In genomic region chrX:39667746-39668507, GRCh38 we compare ENCODE assay signal across 17 cellular contexts.
"Had no signal": no experiment of that assay in that cellular context is flagged by ENCODE, and none has a peak within 500 bp of the region (broad histone marks: within the 10 kb centered on the region; RNA-seq: fewer than 3 reads in every experiment).

No MANE protein-coding gene starts in this region.

- H3K27ac ChIP-seq: adrenal gland, parathyroid adenoma, spleen had no signal

- DNase-seq: activated B cell treated with CpG ODN at 0.5 μM for 24 hours; activated CD4-positive, alpha-beta T cell treated with anti-CD3 and anti-CD28 coated beads, Interleukin-2, amount 10 ng/mL, durations not matched to agents 24 days and 14 days; activated naive CD4-positive, alpha-beta T cell treated with Interleukin-2 at 50 U/mL for 16 hours; adrenal gland; caudate nucleus; cortex of kidney; effector CD8-positive, alpha-beta T cell; hippocampal formation; spleen; stimulated activated CD4-positive, alpha-beta T cell treated with anti-CD3 and anti-CD28 coated beads, Interleukin-1b, Interleukin-23, amount 100 ng/mL, for 48 hours; substantia nigra; T-helper 2 cell had no signal

- H3K9me3 Mint-ChIP-seq: activated B cell treated with CpG ODN at 0.5 μM for 24 hours; activated CD4-positive, alpha-beta T cell treated with anti-CD3 and anti-CD28 coated beads, Interleukin-2, amount 10 ng/mL, durations not matched to agents 24 days and 14 days; activated T-helper 1 cell treated with anti-CD3 and anti-CD28 coated beads, Interleukin-12 subunit alpha, Interleukin-12 subunit beta, Interleukin-2, Interleukin-4 antibody, amounts not matched to agents 30 ng/mL and 10 ng/mL and 1 ng/mL, durations not matched to agents 14 hours and 24 hours and 36 hours; stimulated activated memory B cell treated with anti-CD40 and anti-IgM and Interleukin-4, amounts not matched to agents 10 μg/mL and 1 μg/mL and 100 μg/mL, for 72 hours; type B pancreatic cell had no signal

- H3K79me2 ChIP-seq: parathyroid adenoma had no signal

- H3K4me3 ChIP-seq: adrenal gland, spleen had no signal

- H3K36me3 ChIP-seq: adrenal gland, spleen had no signal

- H3K4me1 ChIP-seq: adrenal gland, parathyroid adenoma, spleen had no signal

- H3K27me3 Mint-ChIP-seq: activated CD4-positive, alpha-beta T cell treated with anti-CD3 and anti-CD28 coated beads, Interleukin-2, amount 10 ng/mL, durations not matched to agents 24 days and 14 days had no signal

- H3K27me3 ChIP-seq: spleen had no signal

- H3K27ac Mint-ChIP-seq: activated B cell treated with CpG ODN at 0.5 μM for 24 hours; activated CD4-positive, alpha-beta T cell treated with anti-CD3 and anti-CD28 coated beads, Interleukin-2, amount 10 ng/mL, durations not matched to agents 24 days and 14 days; activated T-helper 1 cell treated with anti-CD3 and anti-CD28 coated beads, Interleukin-12 subunit alpha, Interleukin-12 subunit beta, Interleukin-2, Interleukin-4 antibody, amounts not matched to agents 30 ng/mL and 10 ng/mL and 1 ng/mL, durations not matched to agents 14 hours and 24 hours and 36 hours; mesothelial cell of epicardium; stimulated activated memory B cell treated with anti-CD40 and anti-IgM and Interleukin-4, amounts not matched to agents 10 μg/mL and 1 μg/mL and 100 μg/mL, for 72 hours; type B pancreatic cell had no signal

- H3K4me1 Mint-ChIP-seq: activated B cell treated with CpG ODN at 0.5 μM for 24 hours; activated CD4-positive, alpha-beta T cell treated with anti-CD3 and anti-CD28 coated beads, Interleukin-2, amount 10 ng/mL, durations not matched to agents 24 days and 14 days; stimulated activated memory B cell treated with anti-CD40 and anti-IgM and Interleukin-4, amounts not matched to agents 10 μg/mL and 1 μg/mL and 100 μg/mL, for 72 hours had no signal

- H3K9ac ChIP-seq: parathyroid adenoma had no signal

- H3K4me3 Mint-ChIP-seq: activated B cell treated with CpG ODN at 0.5 μM for 24 hours; activated CD4-positive, alpha-beta T cell treated with anti-CD3 and anti-CD28 coated beads, Interleukin-2, amount 10 ng/mL, durations not matched to agents 24 days and 14 days; activated T-helper 1 cell treated with anti-CD3 and anti-CD28 coated beads, Interleukin-12 subunit alpha, Interleukin-12 subunit beta, Interleukin-2, Interleukin-4 antibody, amounts not matched to agents 30 ng/mL and 10 ng/mL and 1 ng/mL, durations not matched to agents 14 hours and 24 hours and 36 hours; mesothelial cell of epicardium; stimulated activated memory B cell treated with anti-CD40 and anti-IgM and Interleukin-4, amounts not matched to agents 10 μg/mL and 1 μg/mL and 100 μg/mL, for 72 hours; type B pancreatic cell had no signal

- H3K9me3 ChIP-seq: adrenal gland, spleen had no signal

- H2AFZ ChIP-seq: parathyroid adenoma had no signal

- H3K36me3 Mint-ChIP-seq: mesothelial cell of epicardium; stimulated activated memory B cell treated with anti-CD40 and anti-IgM and Interleukin-4, amounts not matched to agents 10 μg/mL and 1 μg/mL and 100 μg/mL, for 72 hours; type B pancreatic cell had no signal
